ENCODE assay signal across 1 cellular context in the genomic region with DNA sequence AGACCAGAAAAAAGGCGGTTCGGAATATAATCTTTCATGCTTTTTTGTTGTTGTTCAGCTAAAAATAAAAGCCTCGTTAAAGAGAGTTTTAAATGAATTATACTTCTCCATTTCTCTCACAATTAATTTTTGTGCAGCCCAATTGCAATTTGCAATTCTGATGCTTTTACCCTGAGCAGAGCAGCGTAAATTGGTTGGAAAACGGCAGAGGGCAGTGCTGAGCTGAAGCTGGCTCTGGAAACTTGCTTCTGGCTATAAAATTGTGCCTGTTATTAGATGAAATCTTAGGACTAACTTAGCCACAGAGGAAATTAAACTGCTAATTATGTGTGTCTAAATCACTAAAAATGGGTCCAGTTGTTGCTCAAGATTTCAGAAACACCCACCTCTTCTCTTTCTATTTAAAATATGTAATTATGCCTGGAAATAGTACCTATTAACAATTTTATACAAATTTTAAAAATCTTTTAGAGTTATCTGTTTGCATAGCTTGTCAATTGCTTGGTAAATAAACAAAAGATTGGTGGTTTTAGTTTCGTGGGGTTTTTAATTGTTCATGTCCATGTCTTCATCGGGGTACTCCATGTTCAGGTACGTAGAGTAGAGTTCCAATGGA.
TF ChIP-seq lines count a peak whose summit lies in the region.

No MANE protein-coding gene starts in this region.

TF ChIP-seq in K562, 482 proteins besides CTCF, POLR2A, EP300 and RAD21:
- TF ChIP-seq SRSF9 (IDR thresholded peaks at IDR 0.05; ENCODE audit: borderline replicate concordance, low read depth, low read length) = no peak
- no peak for TF ChIP-seq SMARCE1 (IDR thresholded peaks at IDR 0.05)
- TF ChIP-seq MNT (conservative IDR thresholded peaks at IDR 0.05) = no peak
- no peak for TF ChIP-seq MITF (IDR thresholded peaks at IDR 0.05)
- no peak for TF ChIP-seq FOXA3 (CRISPR knock-in tag; conservative IDR thresholded peaks at IDR 0.05 in 1 of 2, IDR thresholded peaks at IDR 0.05 in 1 of 2)
- TF ChIP-seq GATAD2A (IDR thresholded peaks at IDR 0.05) = no peak
- no peak for TF ChIP-seq SAP30 (IDR thresholded peaks at IDR 0.05; ENCODE audit: borderline replicate concordance, insufficient read depth, low read depth, low read length, poor library complexity, severe bottlenecking)
- no peak for TF ChIP-seq ZBTB11 (CRISPR knock-in tag; IDR thresholded peaks at IDR 0.05)
- no peak for TF ChIP-seq HOXB6 (CRISPR knock-in tag; IDR thresholded peaks at IDR 0.05; ENCODE audit: borderline replicate concordance)
- no peak for TF ChIP-seq ZNF133 (CRISPR knock-in tag; IDR thresholded peaks at IDR 0.05)
- TF ChIP-seq BRD9 (IDR thresholded peaks at IDR 0.05; ENCODE audit: low read depth, partially characterized antibody) = no peak
- TF ChIP-seq ZNF778 (CRISPR knock-in tag; IDR thresholded peaks at IDR 0.05) = no peak
- no peak for TF ChIP-seq FIP1L1 (IDR thresholded peaks at IDR 0.05; ENCODE audit: low read depth, low read length, poor library complexity, severe bottlenecking)
- TF ChIP-seq E2F4 (CRISPR knock-in tag; IDR thresholded peaks at IDR 0.05; ENCODE audit: low read depth) = no peak
- no peak for TF ChIP-seq ZNF184 (CRISPR knock-in tag; IDR thresholded peaks at IDR 0.05)
- TF ChIP-seq L3MBTL2 (IDR thresholded peaks at IDR 0.05) = no peak
